19 cellular contexts compared by ENCODE assay signal in the genomic region with DNA sequence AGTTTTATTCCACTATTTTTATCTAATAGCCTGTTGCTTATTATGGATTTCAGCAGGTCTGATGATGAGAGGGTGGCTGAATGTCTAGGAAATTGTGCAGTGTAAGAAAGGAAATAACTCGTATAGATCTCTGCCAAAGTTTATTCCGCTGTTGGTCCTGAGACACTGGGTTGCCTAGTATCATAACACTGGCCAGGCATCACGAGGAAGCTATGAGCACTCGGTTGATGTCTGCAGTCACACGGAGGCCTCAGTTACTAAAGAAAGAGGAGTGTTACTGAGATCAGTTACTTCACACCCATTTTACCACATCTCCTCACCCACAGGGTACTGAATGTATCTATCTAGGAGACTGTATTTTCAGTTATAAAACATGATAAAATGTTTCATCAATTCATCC. TPM values are rescaled to one million over a fixed set of nuclear protein-coding genes. Genes with fewer than 3 reads are reported as not detected.
A peak's percentile ranks its signal among the peaks of the same experiment; 100 is the strongest.
DNase-seq lines count a peak whose midpoint lies in the region; ATAC-seq, FAIRE-seq and TF ChIP-seq lines count a peak whose summit lies in the region.
"Had no signal": no experiment of that assay in that cellular context is flagged by ENCODE, and none has a peak within 500 bp of the region (broad histone marks: within the 10 kb centered on the region; RNA-seq: fewer than 3 reads in every experiment).

No MANE protein-coding gene starts in this region.

- H3K9ac ChIP-seq in skeletal muscle tissue (ENCODE audit: low read depth in 1 of 3, low read length in 3 of 3): no peak overlapping the region
- no peak overlapping the region for H3K9ac ChIP-seq in kidney (ENCODE audit: low read length in 2 of 2)

- 79 to 80% methylated on average over 5 of the region's 5 CpGs for WGBS in thyroid gland, 2 donors

- H3K9me3 ChIP-seq in lower lobe of right lung (no peaks in the 10 kb centered on the region), skeletal muscle tissue (ENCODE audit: control insufficient read depth in 3 of 3, low read length in 3 of 3) (no peaks in the 10 kb centered on the region), kidney (ENCODE audit: control insufficient read depth in 1 of 2, low read length in 2 of 2) (no peaks in the 10 kb centered on the region), thyroid gland (no peaks in the 10 kb centered on the region)
- H3K9me3 ChIP-seq: HAP-1 had no signal

- H3K36me3 ChIP-seq in lower lobe of right lung (no peaks in the 10 kb centered on the region), skeletal muscle tissue (ENCODE audit: control insufficient read depth in 3 of 3, insufficient read depth in 3 of 3, low read length in 3 of 3) (no peaks in the 10 kb centered on the region), kidney (ENCODE audit: control insufficient read depth in 1 of 2, insufficient read depth in 2 of 2, low read length in 2 of 2) (no peaks in the 10 kb centered on the region), thyroid gland (no peaks in the 10 kb centered on the region)
- H3K36me3 ChIP-seq: HAP-1 had no signal

- no peaks in the 10 kb centered on the region for H3K9me3 Mint-ChIP-seq in activated naive CD4-positive, alpha-beta T cell treated with anti-CD3 and anti-CD28 coated beads, Interleukin-2, amount 50 U/mL, for 72 hours
- H3K9me3 Mint-ChIP-seq: CD14-positive monocyte; CD8-positive, alpha-beta T cell had no signal

- H3K27me3 ChIP-seq in lower lobe of right lung (ENCODE audit: low read depth) (no peaks in the 10 kb centered on the region), skeletal muscle tissue (ENCODE audit: control insufficient read depth in 3 of 3, insufficient read depth in 3 of 3, low read length in 3 of 3) (no peaks in the 10 kb centered on the region), thyroid gland (no peaks in the 10 kb centered on the region)

- H3K4me1 ChIP-seq in lower lobe of right lung: no peaks in the 10 kb centered on the region
- H3K4me1 ChIP-seq in skeletal muscle tissue (ENCODE audit: control insufficient read depth in 3 of 3, insufficient read depth in 3 of 3, low read length in 3 of 3): peaks cover 15 to 27% (median 20%) of the 10 kb centered on the region in 3 donors
- no peaks in the 10 kb centered on the region for H3K4me1 ChIP-seq in kidney (ENCODE audit: control insufficient read depth in 1 of 2, insufficient read depth in 1 of 2, low read depth in 1 of 2, low read length in 2 of 2)
- peaks cover 5 to 12% of the 10 kb centered on the region in 2 donors for H3K4me1 ChIP-seq in thyroid gland
- H3K4me1 ChIP-seq: HAP-1 had no signal

- H3K4me3 ChIP-seq in lower lobe of right lung (no peak overlapping the region), skeletal muscle tissue (ENCODE audit: low read length in 3 of 3) (no peak overlapping the region), kidney (ENCODE audit: low read length in 2 of 2) (no peak overlapping the region), thyroid gland (replicated peaks in 1 of 3) (no peak overlapping the region)
- H3K4me3 ChIP-seq: HAP-1 had no signal

- TF ChIP-seq CTCF in lower lobe of right lung (IDR thresholded peaks at IDR 0.05) (no peak), kidney (IDR thresholded peaks at IDR 0.05; ENCODE audit: borderline replicate concordance, extremely low read depth, insufficient read depth) (no peak), thyroid gland (IDR thresholded peaks at IDR 0.05) (no peak)

- no peaks in the 10 kb centered on the region for H3K36me3 Mint-ChIP-seq in activated naive CD4-positive, alpha-beta T cell treated with anti-CD3 and anti-CD28 coated beads, Interleukin-2, amount 50 U/mL, for 72 hours
- H3K36me3 Mint-ChIP-seq: CD14-positive monocyte; CD8-positive, alpha-beta T cell had no signal

- TF ChIP-seq POLR2A in thyroid gland (IDR thresholded peaks at IDR 0.05): no peak

- no peak overlapping the region for H3K27ac Mint-ChIP-seq in activated naive CD4-positive, alpha-beta T cell treated with anti-CD3 and anti-CD28 coated beads, Interleukin-2, amount 50 U/mL, for 72 hours
- H3K27ac Mint-ChIP-seq: CD14-positive monocyte; CD8-positive, alpha-beta T cell had no signal

- DNase-seq in Right ventricle myocardium superior (no peak), cardiac septum (ENCODE audit: low spot score) (no peak), lower lobe of right lung (peak; percentile 50), T-helper 2 cell (no peak), kidney (no peak), thyroid gland (no peak)
- no peak for DNase-seq in activated naive CD4-positive, alpha-beta T cell treated with anti-CD3 and anti-CD28 coated beads, Interleukin-2, amount 50 U/mL, for 72 hours (ENCODE audit: low spot score in 2 of 2)
- DNase-seq: CD8-positive, alpha-beta T cell; COR-L47; DMS153; DMS79 treated with DMSO at 0.1 percent for 48 hours; EL had no signal

- FAIRE-seq in kidney (lab: Jason Lieb, UNC): no peak
- FAIRE-seq: D721Med, GM12891, H1 had no signal

- intact Hi-C loops in Right ventricle myocardium superior (cut with DNase I) (no loop called here), cardiac septum (cut with DNase I) (no loop called here), lower lobe of right lung (cut with DNase I) (no loop called here), kidney (cut with DNase I) (no loop called here), thyroid gland (cut with DNase I) (no loop called here)

- H3K27ac ChIP-seq in lower lobe of right lung: peak overlapping the region; percentile 33
- H3K27ac ChIP-seq in skeletal muscle tissue (ENCODE audit: low read depth, low read length): peak overlapping the region; percentile 70
- H3K27ac ChIP-seq in kidney (ENCODE audit: low read depth in 2 of 2, low read length in 2 of 2): no peak overlapping the region
- H3K27ac ChIP-seq in thyroid gland: no peak overlapping the region
- H3K27ac ChIP-seq: 22Rv1 had no signal

- ATAC-seq in Right ventricle myocardium superior (ENCODE audit: poor library complexity): peak; percentile 39
- ATAC-seq in lower lobe of right lung: peak; percentile 70 to 75
- ATAC-seq in activated naive CD4-positive, alpha-beta T cell treated with anti-CD3 and anti-CD28 coated beads, Interleukin-2, amount 50 U/mL, for 72 hours: no peak
- ATAC-seq: CD8-positive, alpha-beta T cell had no signal

RNA-seq across cellular contexts. Expression of a gene that starts 21.9 kb away (rescaled TPM):
- total RNA-seq in Right ventricle myocardium superior (39.1 TPM), cardiac septum (33.3 TPM), lower lobe of right lung (125 TPM), skeletal muscle tissue (1.0 TPM), kidney (34.3 TPM), thyroid gland (10 to 100 TPM; 32.6 to 67.4 (median 34.3) TPM)
- 2.2 TPM for polyA plus RNA-seq in kidney (ENCODE audit: insufficient read depth, low read depth, low replicate concordance)
- total RNA-seq in activated naive CD4-positive, alpha-beta T cell treated with anti-CD3 and anti-CD28 coated beads, Interleukin-2, amount 50 U/mL, for 72 hours: not detected
- total RNA-seq: CD8-positive, alpha-beta T cell had no signal
- polyA plus RNA-seq: CD14-positive monocyte had no signal

Comparison
In these comparisons a context has a peak if more than half of its experiments do, and no peak if none do; other contexts are left out.
1. ATAC-seq: peak in Right ventricle myocardium superior (single experiment) and lower lobe of right lung (2 of 2); none in activated naive CD4-positive, alpha-beta T cell treated with anti-CD3 and anti-CD28 coated beads, Interleukin-2, amount 50 U/mL, for 72 hours (0 of 2).
2. H3K27ac ChIP-seq: peak in lower lobe of right lung (single experiment) and skeletal muscle tissue (single experiment); none in kidney (0 of 2) and thyroid gland (0 of 3).
3. RNA of a gene that starts 21.9 kb away (total RNA-seq): 125 TPM in lower lobe of right lung (single experiment), 39.1 TPM in Right ventricle myocardium superior (single experiment), 32.6 to 67.4 TPM in thyroid gland, 34.3 TPM in kidney (single experiment) and 33.3 TPM in cardiac septum (single experiment); 1.0 TPM in skeletal muscle tissue (single experiment) and not detected in activated naive CD4-positive, alpha-beta T cell treated with anti-CD3 and anti-CD28 coated beads, Interleukin-2, amount 50 U/mL, for 72 hours; every median in the first group is over 10 times any median in the second.